18 cellular contexts compared by ENCODE assay signal in genomic region chr11:19728436-19728835, GRCh38. TPM values are rescaled to one million over a fixed set of nuclear protein-coding genes. Genes with fewer than 3 reads are reported as not detected.
DNase-seq lines count a peak whose midpoint lies in the region; ATAC-seq and TF ChIP-seq lines count a peak whose summit lies in the region.
"Had no signal": no experiment of that assay in that cellular context is flagged by ENCODE, and none has a peak within 500 bp of the region (broad histone marks: within the 10 kb centered on the region; RNA-seq: fewer than 3 reads in every experiment).

No MANE protein-coding gene starts in this region.

- H3K4me1 ChIP-seq in muscle layer of colon (ENCODE audit: insufficient read depth, low read length) (peaks cover 70% of the 10 kb centered on the region), tibial nerve (peaks cover 0 to 89% (median 38%) of the 10 kb centered on the region in 4 donors)

- WGBS in tibial nerve, 2 donors, result 55 to 59% methylated on average over 4 of the region's 4 CpGs

- H3K27me3 ChIP-seq in muscle layer of colon (ENCODE audit: control insufficient read depth in 1 of 2, insufficient read depth in 2 of 2, low read length in 2 of 2), result no peaks in the 10 kb centered on the region
- H3K27me3 ChIP-seq in tibial nerve, result no peaks in the 10 kb centered on the region
- H3K27me3 ChIP-seq: BLaER1, body of pancreas, gastrocnemius medialis had no signal

- H3K4me3 ChIP-seq in muscle layer of colon (ENCODE audit: low read depth in 1 of 2, low read length in 2 of 2) (no peak overlapping the region), tibial nerve (no peak overlapping the region)
- H3K4me3 ChIP-seq: BLaER1, body of pancreas, gastrocnemius medialis, SK-N-MC had no signal

- peak in 1 of 2 donors; percentile 66 for TF ChIP-seq EP300 in tibial nerve (IDR thresholded peaks at IDR 0.05)

- H3K36me3 ChIP-seq in muscle layer of colon (ENCODE audit: insufficient read depth, low read length) (peaks cover 17% of the 10 kb centered on the region), tibial nerve (no peaks in the 10 kb centered on the region)
- H3K36me3 ChIP-seq: BLaER1, gastrocnemius medialis had no signal

- no peak for TF ChIP-seq CTCF in tibial nerve (IDR thresholded peaks at IDR 0.05)

- H3K9me3 ChIP-seq in muscle layer of colon (ENCODE audit: low read length) (no peaks in the 10 kb centered on the region), tibial nerve (no peaks in the 10 kb centered on the region)
- H3K9me3 ChIP-seq: BLaER1, body of pancreas, gastrocnemius medialis had no signal

- no peak for ATAC-seq in HG03521 (IDR thresholded peaks at IDR 0.05; ENCODE audit: unreplicated experiment)
- ATAC-seq: activated T-helper 17 cell treated with anti-CD3 and anti-CD28 coated beads, Interleukin-2, amount 50 U/mL, for 72 hours; body of pancreas; gastrocnemius medialis; stimulated activated effector memory CD8-positive, alpha-beta T cell treated with anti-CD3 and anti-CD28 coated beads, Interleukin-12 subunit alpha, Interleukin-12 subunit beta, amount 100 ng/mL, for 72 hours had no signal

- peak; percentile 58 for DNase-seq in AG20443 (ENCODE audit: low spot score)
- DNase-seq in NCI-H226, result peak; percentile 9
- peak; percentile 73 for DNase-seq in fibroblast of gingiva (ENCODE audit: low read depth)
- no peak for DNase-seq in OCI-M1 (lab: John Stamatoyannopoulos, UW)
- DNase-seq in tibial nerve (ENCODE audit: low spot score in 2 of 2), result no peak
- DNase-seq in NCI-H524 treated with DMSO at 0.1 percent for 48 hours (lab: John Stamatoyannopoulos, UW), result no peak
- DNase-seq: activated CD4-positive, alpha-beta T cell treated with anti-CD3 and anti-CD28 coated beads, Interleukin-2, amount 50 U/mL, for 48 hours; effector CD4-positive, alpha-beta T cell; gastrocnemius medialis; midbrain; NCI-H1092 had no signal

- H3K27ac ChIP-seq in muscle layer of colon (ENCODE audit: low read depth, low read length) (peak overlapping the region; percentile 82), tibial nerve (peak overlapping the region in 2 of 4 donors; percentile 84 to 88)
- H3K27ac ChIP-seq: BLaER1, body of pancreas, gastrocnemius medialis, SK-N-MC had no signal

- H3K9ac ChIP-seq in muscle layer of colon (ENCODE audit: low read length), result no peak overlapping the region
- H3K9ac ChIP-seq: BLaER1 had no signal

- no peak for TF ChIP-seq POLR2A in tibial nerve (IDR thresholded peaks at IDR 0.05)

RNA-seq across cellular contexts. Expression of gene NAV2, which starts 15.8 kb away (rescaled TPM):
- 10 to 100 TPM; 19.2 to 34.7 (median 25.8) TPM for total RNA-seq in tibial nerve

Comparison
In these comparisons a context has a peak if more than half of its experiments do, and no peak if none do; other contexts are left out.
1. DNase-seq: peak in AG20443 (single experiment), NCI-H226 (single experiment) and fibroblast of gingiva (single experiment); none in OCI-M1 (single experiment), tibial nerve (0 of 2) and NCI-H524 treated with DMSO at 0.1 percent for 48 hours (single experiment).